ENCODE assay signal across 21 cellular contexts in genomic region chr15:85429522-85429921, GRCh38. TPM values are rescaled to one million over a fixed set of nuclear protein-coding genes. Genes with fewer than 3 reads are reported as not detected.
DNase-seq lines count a peak whose midpoint lies in the region; ATAC-seq and TF ChIP-seq lines count a peak whose summit lies in the region.
"Had no signal": no experiment of that assay in that cellular context is flagged by ENCODE, and none has a peak within 500 bp of the region (broad histone marks: within the 10 kb centered on the region; RNA-seq: fewer than 3 reads in every experiment).

No MANE protein-coding gene starts in this region.

- H3K9me2 ChIP-seq in Karpas-422 (replicated peaks; ENCODE audit: insufficient read depth, low read length): no peaks in the 10 kb centered on the region

- H3K4me3 ChIP-seq in right cardiac atrium (ENCODE audit: low read length) (no peak overlapping the region), Karpas-422 (ENCODE audit: low read length) (no peak overlapping the region), endodermal cell (ENCODE audit: low read length) (peak overlapping the region; percentile 11), adrenal gland (no peak overlapping the region)
- H3K4me3 ChIP-seq: A549, Peyer's patch had no signal

- no peak for TF ChIP-seq POLR2A in adrenal gland (IDR thresholded peaks at IDR 0.05)

- no peaks in the 10 kb centered on the region for H3K27me3 Mint-ChIP-seq in endodermal cell (ENCODE audit: insufficient read depth)
- H3K27me3 Mint-ChIP-seq: B cell had no signal

- H3K36me3 ChIP-seq in Karpas-422 (ENCODE audit: insufficient read depth, low read length) (peaks cover 3% of the 10 kb centered on the region; the same call in 1 of the 2 replicates), endodermal cell (ENCODE audit: control insufficient read depth, insufficient read depth, low read length) (no peaks in the 10 kb centered on the region), adrenal gland (replicated peaks in 1 of 2) (no peaks in the 10 kb centered on the region)
- H3K36me3 ChIP-seq: Peyer's patch had no signal

- H3K9me3 Mint-ChIP-seq in endodermal cell: no peaks in the 10 kb centered on the region

- no peaks in the 10 kb centered on the region for H3K9me3 ChIP-seq in right cardiac atrium (ENCODE audit: control insufficient read depth, low read length)
- no peaks in the 10 kb centered on the region for H3K9me3 ChIP-seq in Karpas-422 (ENCODE audit: low read length)
- no peaks in the 10 kb centered on the region for H3K9me3 ChIP-seq in endodermal cell (ENCODE audit: control insufficient read depth, low read length)
- H3K9me3 ChIP-seq in adrenal gland (replicated peaks in 1 of 3): no peaks in the 10 kb centered on the region
- H3K9me3 ChIP-seq: A549, Peyer's patch had no signal

- H3K4me1 Mint-ChIP-seq in endodermal cell: peaks cover 43% of the 10 kb centered on the region
- H3K4me1 Mint-ChIP-seq: CD14-positive monocyte had no signal

- H3K9ac ChIP-seq in Karpas-422 (ENCODE audit: low read length): no peak overlapping the region
- no peak overlapping the region for H3K9ac ChIP-seq in endodermal cell (ENCODE audit: extremely low read depth, low read length, poor library complexity, severe bottlenecking)

- 92% methylated on average over 3 of the region's 3 CpGs for WGBS in right cardiac atrium
- WGBS in endodermal cell (ENCODE audit: insufficient coverage in 1 of 2, insufficient read length in 1 of 2), 2 experiments: 97% methylated on average over 3 of the region's 3 CpGs; no CpG with 5 or more reads in 1 of the 2 experiments
- 90 to 98% (median 93%) methylated on average over 3 of the region's 3 CpGs for WGBS in adrenal gland, 4 donors

- no peak overlapping the region for H2AFZ ChIP-seq in Karpas-422 (ENCODE audit: low read length)

- H3K4me2 ChIP-seq in Karpas-422 (ENCODE audit: low read depth, low read length, poor library complexity, severe bottlenecking): no peak overlapping the region
- H3K4me2 ChIP-seq: A549 had no signal

- DNase-seq in Right ventricle myocardium superior: no peak
- DNase-seq in right cardiac atrium: no peak
- no peak for DNase-seq in Karpas-422
- no peak for DNase-seq in endodermal cell
- no peak for DNase-seq in adrenal gland
- DNase-seq: DMS53; GDM1; MM.1S; NCI-H1048; NCI-H1417 treated with DMSO at 0.1 percent for 48 hours; NCI-H187 treated with DMSO at 0.1 percent for 48 hours; NCI-H2107; NCI-H446 treated with DMSO at 0.1 percent for 48 hours; NCI-H526 treated with DMSO at 0.1 percent for 48 hours; NK-92 treated with Interleukin-12 subunit alpha and Interleukin-12 subunit beta, amount 100 ng/mL, for 24 hours; Peyer's patch had no signal

- intact Hi-C loops in Right ventricle myocardium superior (cut with DNase I): no loop called here
- intact Hi-C loops in right cardiac atrium (cut with DNase I): no loop called here
- intact Hi-C loops in adrenal gland (cut with DNase I): no loop called here

- ATAC-seq in Right ventricle myocardium superior (ENCODE audit: poor library complexity) (peak; percentile 19), right cardiac atrium (no peak), GM21619 (IDR thresholded peaks at IDR 0.05; ENCODE audit: unreplicated experiment) (no peak), HG03432 (IDR thresholded peaks at IDR 0.05; ENCODE audit: unreplicated experiment) (no peak)

- H3K4me1 ChIP-seq in right cardiac atrium (ENCODE audit: control insufficient read depth, insufficient read depth, low read length): peaks cover 2% of the 10 kb centered on the region
- peaks cover 56% of the 10 kb centered on the region for H3K4me1 ChIP-seq in Karpas-422 (ENCODE audit: low read length)
- peaks cover 16% of the 10 kb centered on the region for H3K4me1 ChIP-seq in endodermal cell (ENCODE audit: control insufficient read depth, insufficient read depth, low read length)
- no peaks in the 10 kb centered on the region for H3K4me1 ChIP-seq in adrenal gland (replicated peaks in 1 of 2)

- H4K20me1 ChIP-seq in Karpas-422 (ENCODE audit: insufficient read depth, low read depth, low read length): no peaks in the 10 kb centered on the region

- no peak overlapping the region for H3K27ac Mint-ChIP-seq in endodermal cell
- H3K27ac Mint-ChIP-seq: B cell, CD14-positive monocyte had no signal

- TF ChIP-seq CTCF in endodermal cell (conservative IDR thresholded peaks at IDR 0.05): no peak
- TF ChIP-seq CTCF in adrenal gland (IDR thresholded peaks at IDR 0.05): no peak

- H3K27ac ChIP-seq in right cardiac atrium (ENCODE audit: low read length) (no peak overlapping the region), Karpas-422 (ENCODE audit: low read length) (0 out of 2 replicates have a peak overlapping the region, but pooled peaks have one; percentile 17), endodermal cell (ENCODE audit: low read depth, low read length) (no peak overlapping the region), adrenal gland (no peak overlapping the region)
- H3K27ac ChIP-seq: A549, Peyer's patch had no signal

- H3K36me3 Mint-ChIP-seq in endodermal cell (ENCODE audit: low read depth): no peaks in the 10 kb centered on the region
- H3K36me3 Mint-ChIP-seq: CD14-positive monocyte had no signal

- no peak overlapping the region for H3K4me3 Mint-ChIP-seq in endodermal cell
- H3K4me3 Mint-ChIP-seq: B cell, CD14-positive monocyte had no signal

- peaks cover 91% of the 10 kb centered on the region for H3K79me2 ChIP-seq in Karpas-422 (ENCODE audit: low read length)

- H3K27me3 ChIP-seq in right cardiac atrium (ENCODE audit: control insufficient read depth, insufficient read depth) (no peaks in the 10 kb centered on the region), Karpas-422 (ENCODE audit: low read length) (no peaks in the 10 kb centered on the region), endodermal cell (ENCODE audit: control insufficient read depth, insufficient read depth, low read length, poor library complexity, severe bottlenecking) (no peaks in the 10 kb centered on the region), adrenal gland (no peaks in the 10 kb centered on the region)
- H3K27me3 ChIP-seq: Peyer's patch had no signal

RNA-seq across cellular contexts. Expression of gene AKAP13, which starts 49.1 kb away (rescaled TPM):
- total RNA-seq in Right ventricle myocardium superior (322 TPM), right cardiac atrium (100 to 1,000 TPM; 250 to 348 (median 260) TPM), endodermal cell (100 to 1,000 TPM; 115 to 131 TPM), adrenal gland (100 to 1,000 TPM in 4 of 8 donors, 10 to 100 TPM in 4; 69.3 to 144 (median 108) TPM)
- polyA plus RNA-seq in right cardiac atrium (104 TPM), adrenal gland (10 to 100 TPM; 42.7 to 83.6 (median 63.0) TPM)
- total RNA-seq in Karpas-422 (2014; rRNA removed; shearing (Covaris generic); ENCODE audit: low replicate concordance): 156 and 166 TPM in 2 replicates
- polyA plus RNA-seq in endodermal cell (2013, experiment 1 of 2): 35.6 TPM
- polyA plus RNA-seq in endodermal cell (2013, experiment 2 of 2): 46.4 TPM
